ENCODE assay signal across 17 cellular contexts in genomic region chr2:200593905-200594304, GRCh38. TPM values are rescaled to one million over a fixed set of nuclear protein-coding genes. Genes with fewer than 3 reads are reported as not detected.
"Had no signal": no experiment of that assay in that cellular context is flagged by ENCODE, and none has a peak within 500 bp of the region (broad histone marks: within the 10 kb centered on the region; RNA-seq: fewer than 3 reads in every experiment).

No MANE protein-coding gene starts in this region.

- H3K27me3 ChIP-seq: gastrocnemius medialis, left lung, right atrium auricular region, thyroid gland, upper lobe of left lung, uterus had no signal

- H3K4me1 ChIP-seq: gastrocnemius medialis, heart right ventricle, left lung, lower lobe of right lung, right atrium auricular region, thyroid gland, upper lobe of left lung, uterus had no signal

- H3K9me3 ChIP-seq: gastrocnemius medialis, left lung, lower lobe of right lung, right atrium auricular region, thyroid gland, upper lobe of left lung, uterus had no signal

- H3K4me3 ChIP-seq: dorsolateral prefrontal cortex, gastrocnemius medialis, heart right ventricle, left lung, lower lobe of right lung, right atrium auricular region, smooth muscle cell, thyroid gland, upper lobe of left lung, uterus had no signal

- ATAC-seq: gastrocnemius medialis, heart right ventricle, left lung, lower lobe of right lung, natural killer cell had no signal

- DNase-seq: cortex of kidney; dorsolateral prefrontal cortex; effector CD8-positive, alpha-beta T cell; gastrocnemius medialis; heart right ventricle; hypothalamus; left lung; lower lobe of right lung; natural killer cell; posterior cingulate gyrus; stimulated activated CD4-positive, alpha-beta T cell treated with anti-CD3 and anti-CD28 coated beads, Interleukin-2, amount 100 ng/mL, for 48 hours; stimulated activated naive CD4-positive, alpha-beta T cell treated with Interleukin-2 at 50 U/mL for 16 hours; thyroid gland; upper lobe of left lung; uterus had no signal

- H3K36me3 ChIP-seq: gastrocnemius medialis, heart right ventricle, left lung, lower lobe of right lung, right atrium auricular region, thyroid gland, upper lobe of left lung, uterus had no signal

- H3K27ac ChIP-seq: dorsolateral prefrontal cortex, gastrocnemius medialis, heart right ventricle, left lung, lower lobe of right lung, right atrium auricular region, thyroid gland, upper lobe of left lung, uterus had no signal

RNA-seq across cellular contexts. Expression of gene AOX1, which starts 8.1 kb away (rescaled TPM):
- total RNA-seq: natural killer cell had no signal
